In the genomic region with DNA sequence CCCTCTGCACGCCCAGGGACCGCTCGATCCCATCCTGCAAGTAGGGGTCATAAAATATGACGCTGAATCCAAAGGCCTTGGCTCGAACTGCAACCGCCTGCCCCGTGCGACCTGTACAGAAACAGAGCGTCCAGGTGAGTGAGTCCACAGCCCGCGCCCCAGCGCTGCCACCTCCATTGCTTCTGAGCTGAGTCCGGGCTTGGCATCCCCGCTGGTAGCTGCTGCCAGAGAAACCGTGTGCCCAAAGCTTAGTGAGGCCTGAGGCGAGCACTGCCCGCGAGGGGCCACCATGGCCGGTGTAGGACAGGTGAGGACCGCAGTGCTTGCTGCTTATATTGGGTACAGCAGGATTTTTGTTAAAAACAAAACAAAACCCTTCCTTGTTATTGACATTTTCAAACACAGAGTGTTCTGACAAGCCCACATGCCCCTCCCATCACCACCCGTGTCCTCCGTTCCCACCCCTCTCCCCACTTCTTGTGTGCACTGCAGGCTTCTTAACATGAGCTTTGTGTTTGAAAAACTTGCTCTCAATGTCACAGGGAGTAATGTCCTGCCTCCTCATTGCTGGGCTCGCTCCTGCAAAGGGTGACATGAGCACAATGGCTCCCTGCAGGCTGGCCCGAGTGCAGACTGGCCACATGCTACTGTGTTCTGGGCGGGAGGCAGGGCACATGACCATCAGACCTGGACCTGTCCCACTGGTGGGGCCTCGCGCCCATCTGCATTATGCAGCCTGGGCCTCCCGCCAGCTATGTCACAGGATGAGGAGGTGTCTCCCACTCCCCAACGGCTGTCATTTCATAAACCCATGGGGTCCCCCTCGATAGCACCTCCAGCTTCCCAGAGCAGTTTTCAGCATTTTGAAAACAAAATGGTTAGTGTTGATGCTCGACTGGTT, we compare ENCODE assay signal across 16 cellular contexts. TPM values are rescaled to one million over a fixed set of nuclear protein-coding genes. Genes with fewer than 3 reads are reported as not detected.
DNase-seq lines count a peak whose midpoint lies in the region; ATAC-seq and TF ChIP-seq lines count a peak whose summit lies in the region.
"Had no signal": no experiment of that assay in that cellular context is flagged by ENCODE, and none has a peak within 500 bp of the region (broad histone marks: within the 10 kb centered on the region; RNA-seq: fewer than 3 reads in every experiment).

No MANE protein-coding gene starts in this region.

- no peak overlapping the region for H2BK120ac ChIP-seq in neuronal stem cell (ENCODE audit: low read depth, low read length)

- TF ChIP-seq POLR2A in esophagus muscularis mucosa (IDR thresholded peaks at IDR 0.05; ENCODE audit: low read depth) = no peak

- H3K36me3 ChIP-seq in Caco-2 (ENCODE audit: control insufficient read depth, insufficient read depth, low read length) (peaks cover 14% of the 10 kb centered on the region), esophagus muscularis mucosa (peaks cover 64 to 98% (median 85%) of the 10 kb centered on the region in 4 donors), neuronal stem cell (replicated peaks in 1 of 2; ENCODE audit: control insufficient read depth in 2 of 2, insufficient read depth in 2 of 2, low read length in 2 of 2) (peaks cover 77 to 99% of the 10 kb centered on the region in 2 donors)

- H4K8ac ChIP-seq in neuronal stem cell (ENCODE audit: low read depth, low read length) = no peak overlapping the region

- H3K27me3 Mint-ChIP-seq in Caco-2 (ENCODE audit: insufficient read depth, unreplicated experiment) = no peaks in the 10 kb centered on the region
- H3K27me3 Mint-ChIP-seq in IgD-negative memory B cell = no peaks in the 10 kb centered on the region
- H3K27me3 Mint-ChIP-seq: central memory CD8-positive, alpha-beta T cell; stimulated activated naive CD8-positive, alpha-beta T cell treated with anti-CD3 and anti-CD28 coated beads, Interleukin-15, Interleukin-2, amounts not matched to agents 100 ng/mL and 50 ng/mL, for 24 hours had no signal

- H3K4me1 Mint-ChIP-seq in Caco-2 (ENCODE audit: low read depth, unreplicated experiment) = no peaks in the 10 kb centered on the region
- peaks cover 0 to 1% (median 0%) of the 10 kb centered on the region in 3 donors for H3K4me1 Mint-ChIP-seq in IgD-negative memory B cell
- H3K4me1 Mint-ChIP-seq: central memory CD8-positive, alpha-beta T cell had no signal

- no peaks in the 10 kb centered on the region for H3K9me3 ChIP-seq in Caco-2
- no peaks in the 10 kb centered on the region for H3K9me3 ChIP-seq in esophagus muscularis mucosa
- H3K9me3 ChIP-seq in neuronal stem cell (replicated peaks in 1 of 2; ENCODE audit: control insufficient read depth in 2 of 2, insufficient read depth in 1 of 2, low read depth in 1 of 2, low read length in 2 of 2) = peaks cover 0 to 1% of the 10 kb centered on the region in 2 donors

- H4K91ac ChIP-seq in neuronal stem cell (ENCODE audit: low read depth, low read length, poor library complexity) = no peak overlapping the region

- WGBS in esophagus muscularis mucosa = 77% methylated on average over 15 of the region's 31 CpGs
- no CpG with 5 or more reads among the region's 31 CpGs for WGBS in neuronal stem cell (ENCODE audit: extremely low coverage in 2 of 2, insufficient read length in 2 of 2, insufficient replicate concordance in 1 of 2), 2 donors

- no peak for ATAC-seq in GM21390 (IDR thresholded peaks at IDR 0.05; ENCODE audit: unreplicated experiment)
- ATAC-seq: activated naive CD4-positive, alpha-beta T cell treated with anti-CD3 and anti-CD28 coated beads, Interleukin-2, amount 50 U/mL, for 72 hours had no signal

- intact Hi-C loops in Caco-2 (cut with micrococcal nuclease; ENCODE audit: unreplicated experiment) = no loop called here
- intact Hi-C loops in esophagus muscularis mucosa (cut with DNase I) = loop anchor here (5.0 to 10.0 kb wide), 3 partner anchors 67 to 167 kb away; partner anchors contain the start of gene CTBP2

- no TSS peak for BruUV-seq in Caco-2 (replicated peaks; lab: Mats Ljungman, UMichigan)

- H3K4me3 ChIP-seq in Caco-2 (ENCODE audit: low read depth, low read length) (no peak overlapping the region), esophagus muscularis mucosa (no peak overlapping the region), neuronal stem cell (ENCODE audit: low read length in 2 of 2) (no peak overlapping the region)
- H3K4me3 ChIP-seq: hepatocyte had no signal

- H3K27ac Mint-ChIP-seq in Caco-2 (ENCODE audit: unreplicated experiment) = peak overlapping the region; percentile 73
- peak overlapping the region; percentile 6 to 50 (median 42) for H3K27ac Mint-ChIP-seq in IgD-negative memory B cell
- H3K27ac Mint-ChIP-seq: activated naive CD4-positive, alpha-beta T cell treated with anti-CD3 and anti-CD28 coated beads, Interleukin-2, amount 50 U/mL, for 72 hours; stimulated activated naive CD8-positive, alpha-beta T cell treated with anti-CD3 and anti-CD28 coated beads, Interleukin-15, Interleukin-2, amounts not matched to agents 100 ng/mL and 50 ng/mL, for 24 hours had no signal

- H3K4me3 Mint-ChIP-seq in Caco-2 (ENCODE audit: unreplicated experiment) = peak overlapping the region; percentile 22
- H3K4me3 Mint-ChIP-seq in IgD-negative memory B cell = no peak overlapping the region
- H3K4me3 Mint-ChIP-seq: central memory CD8-positive, alpha-beta T cell; stimulated activated naive CD8-positive, alpha-beta T cell treated with anti-CD3 and anti-CD28 coated beads, Interleukin-15, Interleukin-2, amounts not matched to agents 100 ng/mL and 50 ng/mL, for 24 hours had no signal

- TF ChIP-seq EP300 in esophagus muscularis mucosa (IDR thresholded peaks at IDR 0.05) = no peak

- H3K4me2 ChIP-seq in neuronal stem cell (ENCODE audit: insufficient read depth, low read length, poor library complexity, severe bottlenecking) = no peak overlapping the region
- H3K4me2 ChIP-seq: hepatocyte had no signal

- H3K4me1 ChIP-seq in Caco-2 (no peaks in the 10 kb centered on the region), esophagus muscularis mucosa (peaks cover 25 to 32% (median 27%) of the 10 kb centered on the region in 4 donors), neuronal stem cell (ENCODE audit: control insufficient read depth in 2 of 2, insufficient read depth in 1 of 2, low read depth in 1 of 2, low read length in 2 of 2) (no peaks in the 10 kb centered on the region)

- H2BK15ac ChIP-seq in neuronal stem cell (ENCODE audit: low read length) = no peak overlapping the region

- no peak overlapping the region for H2AK5ac ChIP-seq in neuronal stem cell (ENCODE audit: low read depth, low read length)

- H2AFZ ChIP-seq in neuronal stem cell (ENCODE audit: low read length) = no peak overlapping the region
- H2AFZ ChIP-seq: hepatocyte had no signal

- CTCF ChIA-PET in Caco-2 (lab: Charles Lee) = no interaction called here

- DNase-seq in Caco-2 (no peak), esophagus muscularis mucosa (ENCODE audit: extremely low spot score) (peak; percentile 87), neuronal stem cell (ENCODE audit: low spot score) (no peak), NCI-H1436 treated with DMSO at 0.1 percent for 48 hours (lab: John Stamatoyannopoulos, UW) (no peak), NCI-H2171 (lab: John Stamatoyannopoulos, UW) (no peak)
- no peak for DNase-seq in stimulated activated CD4-positive, alpha-beta T cell treated with anti-CD3 and anti-CD28 coated beads, Interleukin-2, amount 100 ng/mL, for 24 hours
- DNase-seq: KG1, NCI-H146, small intestine had no signal

- no peak overlapping the region for H3K27ac ChIP-seq in esophagus muscularis mucosa (replicated peaks in 1 of 4)
- H3K27ac ChIP-seq in neuronal stem cell (replicated peaks; ENCODE audit: low read length) = no peak overlapping the region
- H3K27ac ChIP-seq: epithelial cell of prostate, hepatocyte had no signal

- H3K14ac ChIP-seq in neuronal stem cell (ENCODE audit: low read length) = no peak overlapping the region

- H2BK12ac ChIP-seq in neuronal stem cell (ENCODE audit: low read length) = no peak overlapping the region

- H2BK5ac ChIP-seq in neuronal stem cell (ENCODE audit: low read length) = no peak overlapping the region

- H3K9me3 Mint-ChIP-seq in Caco-2 (ENCODE audit: unreplicated experiment) (no peaks in the 10 kb centered on the region), IgD-negative memory B cell (no peaks in the 10 kb centered on the region)
- H3K9me3 Mint-ChIP-seq: activated naive CD4-positive, alpha-beta T cell treated with anti-CD3 and anti-CD28 coated beads, Interleukin-2, amount 50 U/mL, for 72 hours; central memory CD8-positive, alpha-beta T cell; stimulated activated naive CD8-positive, alpha-beta T cell treated with anti-CD3 and anti-CD28 coated beads, Interleukin-15, Interleukin-2, amounts not matched to agents 100 ng/mL and 50 ng/mL, for 24 hours had no signal

- POLR2A ChIA-PET in Caco-2 (lab: Charles Lee) = no interaction called here

- H3K4ac ChIP-seq in neuronal stem cell (ENCODE audit: low read length) = no peak overlapping the region

- no peaks in the 10 kb centered on the region for H3K27me3 ChIP-seq in Caco-2 (replicated peaks; ENCODE audit: control insufficient read depth, insufficient read depth, low read length)
- no peaks in the 10 kb centered on the region for H3K27me3 ChIP-seq in esophagus muscularis mucosa
- H3K27me3 ChIP-seq in neuronal stem cell (ENCODE audit: control insufficient read depth in 3 of 3, insufficient read depth in 3 of 3, low read depth in 1 of 3, low read length in 3 of 3) = no peaks in the 10 kb centered on the region
- H3K27me3 ChIP-seq: hepatocyte had no signal

- TF ChIP-seq CTCF in Caco-2 (IDR thresholded peaks at IDR 0.05; ENCODE audit: insufficient read depth in 1 of 2, low read depth in 1 of 2, low read length in 1 of 2, severe bottlenecking in 1 of 2, unreplicated experiment in 1 of 2) (no peak), esophagus muscularis mucosa (IDR thresholded peaks at IDR 0.05) (no peak)

- H3K36me3 Mint-ChIP-seq in Caco-2 (ENCODE audit: insufficient read depth, unreplicated experiment) = peaks cover 92% of the 10 kb centered on the region
- H3K36me3 Mint-ChIP-seq in IgD-negative memory B cell = peaks cover 4% of the 10 kb centered on the region
- H3K36me3 Mint-ChIP-seq: activated naive CD4-positive, alpha-beta T cell treated with anti-CD3 and anti-CD28 coated beads, Interleukin-2, amount 50 U/mL, for 72 hours had no signal

- no peak overlapping the region for H3K18ac ChIP-seq in neuronal stem cell (ENCODE audit: low read length)

- H3K9ac ChIP-seq in neuronal stem cell (ENCODE audit: low read depth, low read length, poor library complexity) = no peak overlapping the region

- peak overlapping the region; percentile 81 for H3K23ac ChIP-seq in neuronal stem cell (ENCODE audit: low read depth, low read length, poor library complexity)

- peaks cover 4% of the 10 kb centered on the region for H3K79me1 ChIP-seq in neuronal stem cell (ENCODE audit: low read depth, low read length)

RNA-seq across cellular contexts. Expression of gene ZRANB1, which starts 52.9 kb away (rescaled TPM):
- total RNA-seq in Caco-2 (2022) = 24.6 and 27.7 TPM in 2 replicates
- polyA plus RNA-seq in IgD-negative memory B cell = 8.4 TPM
- total RNA-seq in esophagus muscularis mucosa = 10 to 100 TPM; 30.7 to 42.9 (median 34.8) TPM
- 13.4 TPM for polyA plus RNA-seq in neuronal stem cell (2013, experiment 1 of 2)
- polyA plus RNA-seq in neuronal stem cell (2013, experiment 2 of 2) = 14.2 TPM
